ENCODE assay signal across 1 cellular context in genomic region chr5:103411721-103412120, GRCh38.
TF ChIP-seq lines count a peak whose summit lies in the region.

No MANE protein-coding gene starts in this region.

TF ChIP-seq in SK-N-SH treated with all-trans-retinoic acid at 6 μM for 48 hours, 23 proteins besides CTCF, POLR2A, EP300 and RAD21 (continued from another document):
- TF ChIP-seq RARB (CRISPR knock-in tag; IDR thresholded peaks at IDR 0.05) (no peak), TCF4 (CRISPR knock-in tag; IDR thresholded peaks at IDR 0.05; ENCODE audit: borderline replicate concordance) (no peak), POU6F1 (CRISPR knock-in tag; IDR thresholded peaks at IDR 0.05; ENCODE audit: borderline replicate concordance, low read depth) (no peak), CREB5 (CRISPR knock-in tag; IDR thresholded peaks at IDR 0.05; ENCODE audit: low read depth) (no peak), GLIS3 (CRISPR knock-in tag; IDR thresholded peaks at IDR 0.05) (no peak), BACH2 (CRISPR knock-in tag; IDR thresholded peaks at IDR 0.05; ENCODE audit: borderline replicate concordance) (no peak), ZC3H10 (CRISPR knock-in tag; IDR thresholded peaks at IDR 0.05) (no peak), ZFP30 (CRISPR knock-in tag; IDR thresholded peaks at IDR 0.05) (no peak)
